ENCODE assay signal across 11 cellular contexts in genomic region chr9:120889606-120890396, GRCh38. TPM values are rescaled to one million over a fixed set of nuclear protein-coding genes. Genes with fewer than 3 reads are reported as not detected.
DNase-seq lines count a peak whose midpoint lies in the region; ATAC-seq and TF ChIP-seq lines count a peak whose summit lies in the region.
"Had no signal": no experiment of that assay in that cellular context is flagged by ENCODE, and none has a peak within 500 bp of the region (broad histone marks: within the 10 kb centered on the region; RNA-seq: fewer than 3 reads in every experiment).

No MANE protein-coding gene starts in this region.

- H3K9me2 ChIP-seq in Loucy (replicated peaks; ENCODE audit: low read depth, low read length), result no peaks in the 10 kb centered on the region

- no peaks in the 10 kb centered on the region for H3K27me3 Mint-ChIP-seq in CD8-positive, alpha-beta T cell (ENCODE audit: low read depth)
- no peaks in the 10 kb centered on the region for H3K27me3 Mint-ChIP-seq in activated T-helper 2 cell treated with anti-CD3 and anti-CD28 coated beads, Interferon-gamma antibody, Interleukin-2, Interleukin-4, amounts not matched to agents 10 μg/mL and 5 μg/mL and 100 μg/mL, durations not matched to agents 14 hours and 24 hours and 36 hours (ENCODE audit: low read depth)

- peaks cover 56% of the 10 kb centered on the region for H3K4me1 Mint-ChIP-seq in CD8-positive, alpha-beta T cell (ENCODE audit: low read depth)
- H3K4me1 Mint-ChIP-seq in activated T-helper 2 cell treated with anti-CD3 and anti-CD28 coated beads, Interferon-gamma antibody, Interleukin-2, Interleukin-4, amounts not matched to agents 10 μg/mL and 5 μg/mL and 100 μg/mL, durations not matched to agents 14 hours and 24 hours and 36 hours (ENCODE audit: low read depth), result peaks cover 74% of the 10 kb centered on the region

- TF ChIP-seq EP300 in ovary (IDR thresholded peaks at IDR 0.05), result no peak

- H3K27me3 ChIP-seq in CD8-positive, alpha-beta T cell (ENCODE audit: insufficient read depth, low read length), result no peaks in the 10 kb centered on the region
- H3K27me3 ChIP-seq in Loucy (ENCODE audit: insufficient read depth, low read length, poor library complexity, severe bottlenecking), result no peaks in the 10 kb centered on the region
- no peaks in the 10 kb centered on the region for H3K27me3 ChIP-seq in ovary
- H3K27me3 ChIP-seq: cardiac muscle cell had no signal

- peak overlapping the region; percentile 72 for H3K4me3 Mint-ChIP-seq in CD8-positive, alpha-beta T cell
- peak overlapping the region; percentile 71 for H3K4me3 Mint-ChIP-seq in activated T-helper 2 cell treated with anti-CD3 and anti-CD28 coated beads, Interferon-gamma antibody, Interleukin-2, Interleukin-4, amounts not matched to agents 10 μg/mL and 5 μg/mL and 100 μg/mL, durations not matched to agents 14 hours and 24 hours and 36 hours (ENCODE audit: low read depth)

- no peak for TF ChIP-seq CTCF in CD8-positive, alpha-beta T cell (IDR thresholded peaks at IDR 0.05)
- TF ChIP-seq CTCF in Loucy (conservative IDR thresholded peaks at IDR 0.05; ENCODE audit: low read length) (no peak), ovary (IDR thresholded peaks at IDR 0.05) (no peak)

- peak overlapping the region; percentile 71 for H3K4me2 ChIP-seq in Loucy (ENCODE audit: low read depth, low read length, poor library complexity, severe bottlenecking)

- no peaks in the 10 kb centered on the region for H3K9me3 Mint-ChIP-seq in CD8-positive, alpha-beta T cell
- H3K9me3 Mint-ChIP-seq in activated T-helper 2 cell treated with anti-CD3 and anti-CD28 coated beads, Interferon-gamma antibody, Interleukin-2, Interleukin-4, amounts not matched to agents 10 μg/mL and 5 μg/mL and 100 μg/mL, durations not matched to agents 14 hours and 24 hours and 36 hours, result no peaks in the 10 kb centered on the region

- H3K79me2 ChIP-seq in Loucy (ENCODE audit: insufficient read depth, low read length), result no peaks in the 10 kb centered on the region

- peak overlapping the region; percentile 68 for H3K27ac ChIP-seq in CD8-positive, alpha-beta T cell (ENCODE audit: low read depth, low read length)
- peak overlapping the region; percentile 9 to 29 for H3K27ac ChIP-seq in ovary
- H3K27ac ChIP-seq: cardiac muscle cell had no signal

- 64 to 67% (median 67%) methylated on average over 3 of the region's 3 CpGs for WGBS in ovary, 3 donors

- H3K36me3 Mint-ChIP-seq in CD8-positive, alpha-beta T cell, result no peaks in the 10 kb centered on the region
- peaks cover 47% of the 10 kb centered on the region for H3K36me3 Mint-ChIP-seq in activated T-helper 2 cell treated with anti-CD3 and anti-CD28 coated beads, Interferon-gamma antibody, Interleukin-2, Interleukin-4, amounts not matched to agents 10 μg/mL and 5 μg/mL and 100 μg/mL, durations not matched to agents 14 hours and 24 hours and 36 hours (ENCODE audit: low read depth)

- no peak for TF ChIP-seq POLR2A in ovary (IDR thresholded peaks at IDR 0.05)

- H3K9ac ChIP-seq in Loucy (ENCODE audit: low read depth, low read length, poor library complexity, severe bottlenecking), result peak overlapping the region; percentile 62

- CTCF ChIA-PET in CD8-positive, alpha-beta T cell (lab: Charles Lee), result interaction anchor here (0.8 to 7.3 kb wide), 12 partner anchors 9 to 45 kb away, joined by 3 to 39 read pairs (median 5); partner anchors contain the start of genes PHF19 and TRAF1

- peaks cover 61% of the 10 kb centered on the region for H3K4me1 ChIP-seq in CD8-positive, alpha-beta T cell (ENCODE audit: insufficient read depth, low read length)
- H3K4me1 ChIP-seq in Loucy (ENCODE audit: insufficient read depth, low read length, poor library complexity, severe bottlenecking) (peaks cover 65% of the 10 kb centered on the region), ovary (ENCODE audit: insufficient read depth) (peaks cover 5% of the 10 kb centered on the region)

- H3K4me3 ChIP-seq in CD8-positive, alpha-beta T cell (ENCODE audit: low read depth, low read length), result peak overlapping the region; percentile 10
- H3K4me3 ChIP-seq in Loucy (ENCODE audit: low read length, poor library complexity, severe bottlenecking), result no peak overlapping the region
- no peak overlapping the region for H3K4me3 ChIP-seq in ovary
- H3K4me3 ChIP-seq: cardiac muscle cell had no signal

- H3K9me3 ChIP-seq in CD8-positive, alpha-beta T cell (ENCODE audit: low read length), result no peaks in the 10 kb centered on the region
- H3K9me3 ChIP-seq in Loucy (ENCODE audit: insufficient read depth, low read depth, low read length), result no peaks in the 10 kb centered on the region
- no peaks in the 10 kb centered on the region for H3K9me3 ChIP-seq in ovary

- intact Hi-C loops in CD8-positive, alpha-beta T cell (cut with DNase I, micrococcal nuclease), result loop anchor here (1.0 to 5.0 kb wide), 3 partner anchors 13 to 38 kb away; partner anchors contain the start of genes PHF19 (in 1 of the 2) and TRAF1 (in 1 of the 2)
- intact Hi-C loops in activated T-helper 2 cell treated with anti-CD3 and anti-CD28 coated beads, Interferon-gamma antibody, Interleukin-2, Interleukin-4, amounts not matched to agents 10 μg/mL and 5 μg/mL and 100 μg/mL, durations not matched to agents 14 hours and 24 hours and 36 hours (cut with micrococcal nuclease), result loop anchor here (5.0 kb wide), 1 partner anchor 132 kb away; no protein-coding TSS in a partner anchor
- intact Hi-C loops in ovary (cut with DNase I), result no loop called here

- ATAC-seq in CD8-positive, alpha-beta T cell, result no peak
- ATAC-seq in HG03135 (IDR thresholded peaks at IDR 0.05; ENCODE audit: unreplicated experiment), result no peak
- ATAC-seq in GM21786 (IDR thresholded peaks at IDR 0.05; ENCODE audit: unreplicated experiment), result no peak

- H2AFZ ChIP-seq in Loucy (ENCODE audit: low read length), result peak overlapping the region; percentile 11; the same call in 1 of the 2 replicates

- H3F3A ChIP-seq in Loucy (ENCODE audit: low read depth), result peaks cover 9% of the 10 kb centered on the region; the same call in 1 of the 2 replicates

- no peak for DNase-seq in CD8-positive, alpha-beta T cell
- DNase-seq in activated T-helper 2 cell treated with anti-CD3 and anti-CD28 coated beads, Interferon-gamma antibody, Interleukin-2, Interleukin-4, amounts not matched to agents 10 μg/mL and 5 μg/mL and 100 μg/mL, durations not matched to agents 14 hours and 24 hours and 36 hours (ENCODE audit: low spot score), result no peak
- DNase-seq in ovary, result no peak
- DNase-seq in retina, result no peak
- no peak for DNase-seq in NCI-H2171 treated with DMSO at 0.1 percent for 48 hours (lab: John Stamatoyannopoulos, UW)
- DNase-seq: DMS 273 treated with DMSO at 0.1 percent for 48 hours, Right ventricle myocardium superior had no signal

- H3K36me3 ChIP-seq in CD8-positive, alpha-beta T cell (ENCODE audit: insufficient read depth, low read length), result no peaks in the 10 kb centered on the region
- H3K36me3 ChIP-seq in Loucy (ENCODE audit: insufficient read depth, low read length), result no peaks in the 10 kb centered on the region
- H3K36me3 ChIP-seq in ovary, result no peaks in the 10 kb centered on the region
- H3K36me3 ChIP-seq: cardiac muscle cell had no signal

- H4K20me1 ChIP-seq in Loucy (ENCODE audit: insufficient read depth, low read length, poor library complexity, severe bottlenecking), result no peaks in the 10 kb centered on the region

- peak overlapping the region; percentile 99 for H3K27ac Mint-ChIP-seq in CD8-positive, alpha-beta T cell
- H3K27ac Mint-ChIP-seq in activated T-helper 2 cell treated with anti-CD3 and anti-CD28 coated beads, Interferon-gamma antibody, Interleukin-2, Interleukin-4, amounts not matched to agents 10 μg/mL and 5 μg/mL and 100 μg/mL, durations not matched to agents 14 hours and 24 hours and 36 hours, result peak overlapping the region; percentile 100

- POLR2A ChIA-PET in CD8-positive, alpha-beta T cell (lab: Charles Lee), result interaction anchor here (0.7 to 38.7 kb wide), 8 partner anchors 16 to 280 kb away, joined by 3 to 1009 read pairs (median 5); partner anchors contain the start of genes PHF19, PSMD5 and TRAF1

RNA-seq across cellular contexts. Expression of gene PHF19, which starts 12.8 kb away (rescaled TPM):
- total RNA-seq in CD8-positive, alpha-beta T cell, result 10 to 100 TPM; 47.3 to 48.5 TPM
- 167 and 170 TPM in 2 replicates for total RNA-seq in activated T-helper 2 cell treated with anti-CD3 and anti-CD28 coated beads, Interferon-gamma antibody, Interleukin-2, Interleukin-4, amounts not matched to agents 10 μg/mL and 5 μg/mL and 100 μg/mL, durations not matched to agents 14 hours and 24 hours and 36 hours
- total RNA-seq in ovary, result 10 to 100 TPM; 16.8 to 56.0 (median 42.8) TPM
- polyA plus RNA-seq in ovary, result 10 to 100 TPM; 24.1 to 26.6 TPM

RNA-seq across cellular contexts. Expression of gene TRAF1, which starts 36.8 kb away (rescaled TPM):
- 10 to 100 TPM; 61.2 to 61.7 TPM for total RNA-seq in CD8-positive, alpha-beta T cell
- 164 TPM in 2 replicates for total RNA-seq in activated T-helper 2 cell treated with anti-CD3 and anti-CD28 coated beads, Interferon-gamma antibody, Interleukin-2, Interleukin-4, amounts not matched to agents 10 μg/mL and 5 μg/mL and 100 μg/mL, durations not matched to agents 14 hours and 24 hours and 36 hours
- total RNA-seq in ovary, result 1 to 10 TPM; 4.1 to 9.4 (median 5.5) TPM
- 1 to 10 TPM; 4.4 to 6.2 TPM for polyA plus RNA-seq in ovary

RNA-seq across cellular contexts. Expression of gene PSMD5, which starts 47.1 kb away (rescaled TPM):
- 10 to 100 TPM; 38.5 to 58.2 TPM for total RNA-seq in CD8-positive, alpha-beta T cell
- 61.8 and 67.9 TPM in 2 replicates for total RNA-seq in activated T-helper 2 cell treated with anti-CD3 and anti-CD28 coated beads, Interferon-gamma antibody, Interleukin-2, Interleukin-4, amounts not matched to agents 10 μg/mL and 5 μg/mL and 100 μg/mL, durations not matched to agents 14 hours and 24 hours and 36 hours
- total RNA-seq in ovary, result 10 to 100 TPM; 22.4 to 49.2 (median 39.5) TPM
- polyA plus RNA-seq in ovary, result 10 to 100 TPM; 13.4 to 36.9 TPM

Comparison
In these comparisons a context has a peak if more than half of its experiments do, and no peak if none do; other contexts are left out.
1. RNA of gene TRAF1, which starts 36.8 kb away (total RNA-seq): 164 TPM in activated T-helper 2 cell treated with anti-CD3 and anti-CD28 coated beads, Interferon-gamma antibody, Interleukin-2, Interleukin-4, amounts not matched to agents 10 μg/mL and 5 μg/mL and 100 μg/mL, durations not matched to agents 14 hours and 24 hours and 36 hours and 61.2 to 61.7 TPM in CD8-positive, alpha-beta T cell; 4.1 to 9.4 TPM in ovary; every median in the first group is over 4 times any median in the second.
2. intact Hi-C loops: an anchor here in CD8-positive, alpha-beta T cell (1.0 to 5.0 kb wide) and activated T-helper 2 cell treated with anti-CD3 and anti-CD28 coated beads, Interferon-gamma antibody, Interleukin-2, Interleukin-4, amounts not matched to agents 10 μg/mL and 5 μg/mL and 100 μg/mL, durations not matched to agents 14 hours and 24 hours and 36 hours (5.0 kb wide); none called in ovary.